Comparison of ENCODE assay signal across 1 cellular context in the genomic region with DNA sequence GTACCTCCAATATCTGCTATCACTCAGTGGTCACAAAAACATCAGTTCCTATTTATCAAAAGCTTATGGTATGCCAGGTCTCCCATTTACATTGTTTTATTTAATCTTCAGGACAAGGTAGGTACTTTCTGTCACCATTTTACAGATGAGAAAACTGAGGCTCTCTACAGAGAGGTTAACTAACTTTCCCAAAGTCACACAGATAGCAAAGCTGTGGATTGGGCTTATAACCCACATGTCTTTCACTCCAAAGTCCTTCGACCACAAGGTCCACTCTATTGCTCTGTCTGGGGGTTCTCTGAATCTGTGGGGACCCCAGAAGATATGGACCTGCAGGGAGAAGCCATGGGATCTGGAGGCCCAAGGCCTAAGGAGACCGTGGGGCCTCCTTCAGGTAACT.
TF ChIP-seq lines count a peak whose summit lies in the region.

No MANE protein-coding gene starts in this region.

TF ChIP-seq in HepG2, 621 proteins besides CTCF, POLR2A, EP300 and RAD21:
- TF ChIP-seq ZC3H4 (CRISPR knock-in tag; IDR thresholded peaks at IDR 0.05; ENCODE audit: borderline replicate concordance): no peak
- TF ChIP-seq SNAI1 (CRISPR knock-in tag; IDR thresholded peaks at IDR 0.05; ENCODE audit: borderline replicate concordance): no peak
- no peak for TF ChIP-seq TARDBP (CRISPR knock-in tag; IDR thresholded peaks at IDR 0.05)
- no peak for TF ChIP-seq RBAK (CRISPR knock-in tag; IDR thresholded peaks at IDR 0.05)
- no peak for TF ChIP-seq GTF2F1 (IDR thresholded peaks at IDR 0.05; ENCODE audit: low read length)
- TF ChIP-seq, protein P1, sequence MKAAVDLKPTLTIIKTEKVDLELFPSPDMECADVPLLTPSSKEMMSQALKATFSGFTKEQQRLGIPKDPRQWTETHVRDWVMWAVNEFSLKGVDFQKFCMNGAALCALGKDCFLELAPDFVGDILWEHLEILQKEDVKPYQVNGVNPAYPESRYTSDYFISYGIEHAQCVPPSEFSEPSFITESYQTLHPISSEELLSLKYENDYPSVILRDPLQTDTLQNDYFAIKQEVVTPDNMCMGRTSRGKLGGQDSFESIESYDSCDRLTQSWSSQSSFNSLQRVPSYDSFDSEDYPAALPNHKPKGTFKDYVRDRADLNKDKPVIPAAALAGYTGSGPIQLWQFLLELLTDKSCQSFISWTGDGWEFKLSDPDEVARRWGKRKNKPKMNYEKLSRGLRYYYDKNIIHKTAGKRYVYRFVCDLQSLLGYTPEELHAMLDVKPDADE (CRISPR knock-in tag; IDR thresholded peaks at IDR 0.05): no peak
- no peak for TF ChIP-seq RAD51 (IDR thresholded peaks at IDR 0.05; ENCODE audit: borderline replicate concordance)
- no peak for TF ChIP-seq ZNF281 (CRISPR knock-in tag; IDR thresholded peaks at IDR 0.05; ENCODE audit: borderline replicate concordance)
- peak; percentile 83 for TF ChIP-seq CHD4 (IDR thresholded peaks at IDR 0.05; ENCODE audit: borderline replicate concordance, low read length)
- TF ChIP-seq, protein P2, sequence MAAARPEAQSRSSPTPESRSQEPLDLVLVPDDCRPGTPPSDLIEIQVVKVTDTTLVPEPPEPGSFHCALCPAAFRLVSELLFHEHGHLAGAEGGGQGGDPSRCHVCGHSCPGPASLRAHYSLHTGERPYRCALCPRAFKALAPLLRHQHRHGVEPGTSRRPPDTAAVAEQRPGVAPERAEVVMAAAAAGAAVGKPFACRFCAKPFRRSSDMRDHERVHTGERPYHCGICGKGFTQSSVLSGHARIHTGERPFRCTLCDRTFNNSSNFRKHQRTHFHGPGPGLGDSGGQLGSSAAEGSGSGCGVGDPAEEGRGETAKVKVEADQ (CRISPR knock-in tag; IDR thresholded peaks at IDR 0.05; ENCODE audit: borderline replicate concordance): peak; percentile 27; the same call in 1 of the 2 replicates
- peak; percentile 3; the same call in 1 of the 2 replicates for TF ChIP-seq POGZ (CRISPR knock-in tag; IDR thresholded peaks at IDR 0.05)
- peak; percentile 68; the same call in 1 of the 2 replicates for TF ChIP-seq KDM1A (CRISPR knock-in tag; IDR thresholded peaks at IDR 0.05)
- TF ChIP-seq SP4 (CRISPR knock-in tag; IDR thresholded peaks at IDR 0.05): no peak
- TF ChIP-seq ZFYVE20 (CRISPR knock-in tag; IDR thresholded peaks at IDR 0.05; ENCODE audit: borderline replicate concordance, low read depth): no peak
- peak; percentile 88 for TF ChIP-seq ZNF629 (CRISPR knock-in tag; conservative IDR thresholded peaks at IDR 0.05)
